8 cellular contexts compared by ENCODE assay signal in genomic region chr2:26346454-26347053, GRCh38. TPM values are rescaled to one million over a fixed set of nuclear protein-coding genes. Genes with fewer than 3 reads are reported as not detected.
DNase-seq lines count a peak whose midpoint lies in the region; ATAC-seq, FAIRE-seq and TF ChIP-seq lines count a peak whose summit lies in the region.

Gene ADGRF3, minus strand, starts transcription at chr2:26346789. Its CDS starts 555 bp downstream, at chr2:26346234.

- no peaks in the 10 kb centered on the region for H3K9me2 ChIP-seq in DOHH2 (replicated peaks; ENCODE audit: control insufficient read depth, low read length)

- peak within 1 kb of the TSS; percentile 95 for H3K9ac ChIP-seq in SK-N-MC (ENCODE audit: insufficient read length)

- peaks cover 15% of the 10 kb centered on the region for H4K20me1 ChIP-seq in DOHH2 (ENCODE audit: control insufficient read depth, insufficient read depth, low read depth, low read length)

- H3K4me2 ChIP-seq in DOHH2 (ENCODE audit: low read length): peak within 1 kb of the TSS; percentile 99

- H3K4me3 ChIP-seq in DOHH2 (ENCODE audit: low read length) (peak within 1 kb of the TSS; percentile 97), SK-N-MC (peak within 1 kb of the TSS; percentile 98), pancreas (peak within 1 kb of the TSS; percentile 81 to 92 (median 86)), tibial artery (peak within 1 kb of the TSS; percentile 87 to 98)

- peaks cover 38% of the 10 kb centered on the region for H3K36me3 ChIP-seq in DOHH2 (ENCODE audit: control insufficient read depth, low read length)
- peaks cover 3% of the 10 kb centered on the region; the same call in 1 of the 2 replicates for H3K36me3 ChIP-seq in SK-N-MC (ENCODE audit: insufficient read depth, low read length)
- H3K36me3 ChIP-seq in pancreas: no peaks in the 10 kb centered on the region
- no peaks in the 10 kb centered on the region for H3K36me3 ChIP-seq in tibial artery

- WGBS in pancreas, 2 donors: 0 to 1% methylated on average over 28 of the region's 28 CpGs

- H3K27ac ChIP-seq in DOHH2 (ENCODE audit: low read depth, low read length) (peak within 1 kb of the TSS; percentile 83), SK-N-MC (peak within 1 kb of the TSS; percentile 83), pancreas (peak within 1 kb of the TSS; percentile 79 to 93 (median 89)), tibial artery (peak within 1 kb of the TSS; percentile 87 to 98)

- intact Hi-C loops in Right ventricle myocardium inferior (cut with DNase I) (loop anchor here (5.0 to 10.0 kb wide), 2 partner anchors 104 to 472 kb away; partner anchors contain the start of genes ASXL2, HADHA and HADHB), pancreas (cut with DNase I) (no loop called here), tibial artery (cut with DNase I; ENCODE audit: low total_unique reads) (no loop called here)

- peaks cover 82% of the 10 kb centered on the region for H3K79me2 ChIP-seq in DOHH2 (ENCODE audit: control insufficient read depth, low read length)

- TF ChIP-seq CTCF in DOHH2 (IDR thresholded peaks at IDR 0.05; ENCODE audit: low read depth, low read length, poor library complexity, severe bottlenecking) (no peak), pancreas (IDR thresholded peaks at IDR 0.05) (no peak), tibial artery (IDR thresholded peaks at IDR 0.05) (no peak)

- H3K9me3 ChIP-seq in DOHH2 (ENCODE audit: control insufficient read depth, insufficient read depth, low read length): no peaks in the 10 kb centered on the region
- H3K9me3 ChIP-seq in SK-N-MC (ENCODE audit: low read depth, low read length): no peaks in the 10 kb centered on the region
- no peaks in the 10 kb centered on the region for H3K9me3 ChIP-seq in pancreas
- H3K9me3 ChIP-seq in tibial artery: no peaks in the 10 kb centered on the region

- ATAC-seq in Right ventricle myocardium inferior (peak; percentile 30), pancreas (peak; percentile 42 to 69 (median 60)), GM18868 (IDR thresholded peaks at IDR 0.05; ENCODE audit: unreplicated experiment) (no peak)

- H3K27me3 ChIP-seq in DOHH2 (ENCODE audit: control insufficient read depth, low read length): no peaks in the 10 kb centered on the region
- no peaks in the 10 kb centered on the region for H3K27me3 ChIP-seq in pancreas
- no peaks in the 10 kb centered on the region for H3K27me3 ChIP-seq in tibial artery

- peak; percentile 47 to 66 for DNase-seq in Kasumi-1 (lab: John Stamatoyannopoulos, UW)
- no peak for DNase-seq in SK-N-MC (ENCODE audit: low read depth, low spot score)
- peak; percentile 61 for DNase-seq in activated naive CD4-positive, alpha-beta T cell treated with anti-CD3 and anti-CD28 coated beads, Interleukin-2, amount 50 U/mL, for 16 hours
- peak; percentile 77 for DNase-seq in Right ventricle myocardium inferior (ENCODE audit: missing footprints)
- peak; percentile 43 to 74 (median 64) for DNase-seq in pancreas
- DNase-seq in tibial artery: peak; percentile 44 to 74

- H3F3A ChIP-seq in DOHH2 (ENCODE audit: control insufficient read depth, insufficient read depth): peaks cover 3% of the 10 kb centered on the region; the same call in 1 of the 2 replicates

- FAIRE-seq in pancreas (lab: Jason Lieb, UNC): no peak

- H3K4me1 ChIP-seq in DOHH2 (ENCODE audit: control insufficient read depth, low read length) (peaks cover 40% of the 10 kb centered on the region), pancreas (peaks cover 13 to 27% (median 23%) of the 10 kb centered on the region in 3 donors), tibial artery (peaks cover 0 to 19% (median 11%) of the 10 kb centered on the region in 4 donors)

RNA-seq across cellular contexts. Expression of gene ADGRF3, which starts in this region (rescaled TPM):
- total RNA-seq in Right ventricle myocardium inferior: 0.16 TPM
- total RNA-seq in pancreas: 1 to 10 TPM in 1 of 6 donors, under 1 TPM in 5; 0.28 to 1.1 (median 0.57) TPM
- 1 to 10 TPM in 1 of 2 donors, under 1 TPM in 1; 0.87 to 1.4 TPM for polyA plus RNA-seq in pancreas

Comparison
In these comparisons a context has a peak if more than half of its experiments do, and no peak if none do; other contexts are left out.
1. Peak in DNase-seq and ATAC-seq in Right ventricle myocardium inferior; RNA of the gene not detected or under 1 TPM.